22 cellular contexts compared by ENCODE assay signal in genomic region chr9:95063300-95063699, GRCh38.
A peak's percentile ranks its signal among the peaks of the same experiment; 100 is the strongest.
DNase-seq lines count a peak whose midpoint lies in the region; ATAC-seq and TF ChIP-seq lines count a peak whose summit lies in the region.
"Had no signal": no experiment of that assay in that cellular context is flagged by ENCODE, and none has a peak within 500 bp of the region (broad histone marks: within the 10 kb centered on the region; RNA-seq: fewer than 3 reads in every experiment).

No MANE protein-coding gene starts in this region.

- H3K9me3 Mint-ChIP-seq in nephron progenitor cell = no peaks in the 10 kb centered on the region
- H3K9me3 Mint-ChIP-seq: activated CD8-positive, alpha-beta T cell treated with anti-CD3 and anti-CD28 coated beads for 36 hours; activated naive CD4-positive, alpha-beta T cell treated with anti-CD3 and anti-CD28 coated beads, Interleukin-2, amount 50 U/mL, for 72 hours; activated T-cell treated with anti-CD3 and anti-CD28 coated beads, Interleukin-2, amount 50 U/mL, for 4 hours had no signal

- no peak overlapping the region for H3K9ac ChIP-seq in rectal smooth muscle tissue (ENCODE audit: low read length)

- no peaks in the 10 kb centered on the region for H3K9me3 ChIP-seq in left ventricle myocardium inferior (replicated peaks)
- no peaks in the 10 kb centered on the region for H3K9me3 ChIP-seq in hepatocyte (ENCODE audit: low read depth)
- H3K9me3 ChIP-seq: SJSA1 had no signal

- no peaks in the 10 kb centered on the region for H3K27me3 Mint-ChIP-seq in nephron progenitor cell (ENCODE audit: low read depth, poor library complexity)
- H3K27me3 Mint-ChIP-seq: activated CD8-positive, alpha-beta T cell treated with anti-CD3 and anti-CD28 coated beads for 36 hours had no signal

- no peak overlapping the region for H3K4me2 ChIP-seq in hepatocyte

- no peak overlapping the region for H3K27ac Mint-ChIP-seq in nephron progenitor cell
- H3K27ac Mint-ChIP-seq: activated CD8-positive, alpha-beta T cell treated with anti-CD3 and anti-CD28 coated beads for 36 hours had no signal

- intact Hi-C loops in left ventricle myocardium inferior (cut with micrococcal nuclease) = no loop called here
- intact Hi-C loops in Right ventricle myocardium superior (cut with DNase I) = no loop called here

- H3K4me1 Mint-ChIP-seq in nephron progenitor cell = peaks cover 16% of the 10 kb centered on the region

- H4K20me1 ChIP-seq in hepatocyte (ENCODE audit: insufficient read depth, poor library complexity, severe bottlenecking) = peaks cover 89% of the 10 kb centered on the region

- peaks cover 99% of the 10 kb centered on the region for H3K79me2 ChIP-seq in hepatocyte

- H3K4me1 ChIP-seq in left ventricle myocardium inferior = peaks cover 100% of the 10 kb centered on the region
- H3K4me1 ChIP-seq in hepatocyte (ENCODE audit: insufficient read depth) = peaks cover 54% of the 10 kb centered on the region
- H3K4me1 ChIP-seq in rectal smooth muscle tissue (ENCODE audit: control insufficient read depth, insufficient read depth, low read length) = peaks cover 59% of the 10 kb centered on the region

- H3K27me3 ChIP-seq in left ventricle myocardium inferior (ENCODE audit: low read depth) (no peaks in the 10 kb centered on the region), hepatocyte (no peaks in the 10 kb centered on the region), rectal smooth muscle tissue (ENCODE audit: control insufficient read depth, insufficient read depth, low read length) (no peaks in the 10 kb centered on the region)
- H3K27me3 ChIP-seq: brain microvascular endothelial cell, SJSA1 had no signal

- WGBS in hepatocyte (ENCODE audit: low lambda C conversion rate, missing lambda C conversion rate) = 93% methylated on average over 10 of the region's 10 CpGs

- H3K36me3 Mint-ChIP-seq in nephron progenitor cell (ENCODE audit: low read depth) = peaks cover 23% of the 10 kb centered on the region
- H3K36me3 Mint-ChIP-seq: activated naive CD4-positive, alpha-beta T cell treated with anti-CD3 and anti-CD28 coated beads, Interleukin-2, amount 50 U/mL, for 72 hours had no signal

- TF ChIP-seq CTCF in left ventricle myocardium inferior (IDR thresholded peaks at IDR 0.05; ENCODE audit: borderline replicate concordance) = no peak
- TF ChIP-seq CTCF in hepatocyte (IDR thresholded peaks at IDR 0.05; ENCODE audit: poor library complexity) = no peak
- TF ChIP-seq CTCF in nephron progenitor cell (IDR thresholded peaks at IDR 0.05) = no peak

- H3K4me3 ChIP-seq in left ventricle myocardium inferior (peak overlapping the region; percentile 6), hepatocyte (no peak overlapping the region), rectal smooth muscle tissue (ENCODE audit: low read length) (no peak overlapping the region)
- H3K4me3 ChIP-seq: SJSA1 had no signal

- H3K27ac ChIP-seq in left ventricle myocardium inferior (replicated peaks) = peak overlapping the region; percentile 75
- peak overlapping the region; percentile 84 for H3K27ac ChIP-seq in hepatocyte
- peak overlapping the region; percentile 52 for H3K27ac ChIP-seq in rectal smooth muscle tissue (ENCODE audit: low read depth, low read length)
- H3K27ac ChIP-seq: brain microvascular endothelial cell, SJSA1 had no signal

- H3K36me3 ChIP-seq in left ventricle myocardium inferior (peaks cover 66% of the 10 kb centered on the region), hepatocyte (replicated peaks; ENCODE audit: insufficient read depth, low read depth) (no peaks in the 10 kb centered on the region), rectal smooth muscle tissue (ENCODE audit: control insufficient read depth, insufficient read depth, low read length) (peaks cover 17% of the 10 kb centered on the region)

- H2AFZ ChIP-seq in hepatocyte = no peak overlapping the region

- no peak for ATAC-seq in Right ventricle myocardium superior (ENCODE audit: poor library complexity)
- ATAC-seq in HG03521 (IDR thresholded peaks at IDR 0.05; ENCODE audit: unreplicated experiment) = no peak
- ATAC-seq: activated CD8-positive, alpha-beta T cell treated with anti-CD3 and anti-CD28 coated beads for 36 hours; activated naive CD4-positive, alpha-beta T cell treated with anti-CD3 and anti-CD28 coated beads, Interleukin-2, amount 50 U/mL, for 72 hours; activated T-cell treated with anti-CD3 and anti-CD28 coated beads, Interleukin-2, amount 50 U/mL, for 4 hours had no signal

- no peak overlapping the region for H3K4me3 Mint-ChIP-seq in nephron progenitor cell
- H3K4me3 Mint-ChIP-seq: activated CD8-positive, alpha-beta T cell treated with anti-CD3 and anti-CD28 coated beads for 36 hours; activated T-cell treated with anti-CD3 and anti-CD28 coated beads, Interleukin-2, amount 50 U/mL, for 4 hours had no signal

- no peak for DNase-seq in left ventricle myocardium inferior
- DNase-seq in Right ventricle myocardium superior = no peak
- no peak for DNase-seq in hepatocyte (ENCODE audit: low spot score)
- no peak for DNase-seq in NCI-H1930 (lab: John Stamatoyannopoulos, UW)
- DNase-seq in nephron progenitor cell = no peak
- no peak for DNase-seq in iPS-NIHi11 (ENCODE audit: low spot score)
- DNase-seq: activated CD8-positive, alpha-beta T cell treated with anti-CD3 and anti-CD28 coated beads for 36 hours; activated T-cell treated with anti-CD3 and anti-CD28 coated beads, Interleukin-2, amount 50 U/mL, for 4 hours; brain microvascular endothelial cell; DMS79 treated with DMSO at 0.1 percent for 48 hours; islet precursor cell; midbrain; NCI-H2171; NCI-H526 treated with DMSO at 0.1 percent for 48 hours; nucleus accumbens; OCI-M1; stimulated activated CD4-positive, alpha-beta T cell treated with anti-CD3 and anti-CD28 coated beads, Interleukin-4, amount 100 ng/mL, for 4 hours; T-helper 2 cell had no signal

- H3K9me2 ChIP-seq in hepatocyte (replicated peaks; ENCODE audit: insufficient read depth) = no peaks in the 10 kb centered on the region
